27 cellular contexts compared by ENCODE assay signal in the genomic region with DNA sequence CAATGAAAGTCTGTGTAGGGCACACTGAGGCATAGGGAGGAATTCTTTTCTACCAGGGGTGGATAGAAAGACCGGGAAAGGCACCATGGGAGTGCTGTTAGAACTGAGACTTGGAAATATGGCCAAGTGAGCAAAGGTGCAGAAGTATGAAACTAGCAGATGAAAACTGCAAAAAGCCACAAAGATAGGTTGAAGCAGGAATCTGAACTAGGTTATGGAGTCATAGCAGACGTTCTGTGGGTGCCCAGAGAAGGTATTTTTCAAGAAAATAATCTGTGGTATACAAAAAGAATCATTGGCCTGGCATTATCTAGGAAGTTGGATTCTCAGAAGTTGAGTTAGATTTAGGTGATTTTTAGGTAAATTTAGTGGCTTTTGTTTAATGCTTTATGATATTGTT. TPM values are rescaled to one million over a fixed set of nuclear protein-coding genes. Genes with fewer than 3 reads are reported as not detected.
DNase-seq lines count a peak whose midpoint lies in the region; ATAC-seq, FAIRE-seq and TF ChIP-seq lines count a peak whose summit lies in the region.
"Had no signal": no experiment of that assay in that cellular context is flagged by ENCODE, and none has a peak within 500 bp of the region (broad histone marks: within the 10 kb centered on the region; RNA-seq: fewer than 3 reads in every experiment).

No MANE protein-coding gene starts in this region.

- H3K4me2 ChIP-seq in MM.1S (ENCODE audit: low read depth, low read length), result peak overlapping the region; percentile 17; the same call in 1 of the 2 replicates
- H3K4me2 ChIP-seq: hepatocyte had no signal

- H3K79me2 ChIP-seq in MM.1S (ENCODE audit: low read length), result peaks cover 7% of the 10 kb centered on the region

- no peak overlapping the region for H2AFZ ChIP-seq in MM.1S (ENCODE audit: low read length)
- H2AFZ ChIP-seq: hepatocyte had no signal

- H3K9me3 Mint-ChIP-seq in nephron, result no peaks in the 10 kb centered on the region
- H3K9me3 Mint-ChIP-seq: activated naive CD8-positive, alpha-beta T cell treated with anti-CD3 and anti-CD28 coated beads, Interleukin-2, amount 50 U/mL, for 24 hours; activated T-cell treated with anti-CD3 and anti-CD28 coated beads, Interleukin-2, amount 50 U/mL, for 4 hours; central memory CD8-positive, alpha-beta T cell; stimulated activated naive B cell treated with anti-CD40 and anti-IgM and Interleukin-4, amounts not matched to agents 10 μg/mL and 1 μg/mL and 100 μg/mL, for 72 hours had no signal

- H3K27ac Mint-ChIP-seq in nephron, result peak overlapping the region in 2 of 3 experiments; percentile 18 to 86
- H3K27ac Mint-ChIP-seq: activated naive CD8-positive, alpha-beta T cell treated with anti-CD3 and anti-CD28 coated beads, Interleukin-2, amount 50 U/mL, for 24 hours; stimulated activated naive B cell treated with anti-CD40 and anti-IgM and Interleukin-4, amounts not matched to agents 10 μg/mL and 1 μg/mL and 100 μg/mL, for 72 hours had no signal

- TF ChIP-seq EP300 in upper lobe of left lung (IDR thresholded peaks at IDR 0.05), result no peak

- H3K4me1 ChIP-seq in MM.1S (ENCODE audit: low read length) (peaks cover 28% of the 10 kb centered on the region), upper lobe of left lung (peaks cover 5 to 18% (median 8%) of the 10 kb centered on the region in 4 donors)
- H3K4me1 ChIP-seq: upper lobe of right lung had no signal

- no peak for TF ChIP-seq POLR2A in upper lobe of left lung (IDR thresholded peaks at IDR 0.05)

- H3K36me3 Mint-ChIP-seq in nephron (ENCODE audit: low read depth), result peaks cover 8% of the 10 kb centered on the region
- H3K36me3 Mint-ChIP-seq: stimulated activated naive B cell treated with anti-CD40 and anti-IgM and Interleukin-4, amounts not matched to agents 10 μg/mL and 1 μg/mL and 100 μg/mL, for 72 hours had no signal

- FAIRE-seq in GM19239 (lab: Jason Lieb, UNC), result peak; percentile 21
- FAIRE-seq: endometrium had no signal

- WGBS in upper lobe of left lung, 2 donors, result 84% methylated on average over 2 of the region's 2 CpGs

- DNase-seq in GM19239 (ENCODE audit: insufficient read length, low spot score) (no peak), MM.1S (peak; percentile 13), 8988T (no peak), upper lobe of left lung (no peak)
- DNase-seq: activated CD4-positive, alpha-beta T cell treated with anti-CD3 and anti-CD28 coated beads for 48 hours; activated naive CD8-positive, alpha-beta T cell treated with anti-CD3 and anti-CD28 coated beads, Interleukin-2, amount 50 U/mL, for 24 hours; activated T-cell treated with anti-CD3 and anti-CD28 coated beads, Interleukin-2, amount 50 U/mL, for 4 hours; C1 segment of cervical spinal cord; Calu3; DND-41; GOT3; left lung; mesendoderm; NCI-H1048; NCI-H1694; SHP77; stimulated activated naive B cell treated with anti-CD40 and anti-IgM and Interleukin-4, amounts not matched to agents 10 μg/mL and 1 μg/mL and 100 μg/mL, for 72 hours; upper lobe of right lung had no signal

- ATAC-seq in HG02588 (IDR thresholded peaks at IDR 0.05; ENCODE audit: unreplicated experiment), result peak; percentile 43
- ATAC-seq in GM18520 (IDR thresholded peaks at IDR 0.05; ENCODE audit: unreplicated experiment), result no peak
- no peak for ATAC-seq in upper lobe of left lung (ENCODE audit: low FRiP score in 2 of 2)
- ATAC-seq: activated naive CD8-positive, alpha-beta T cell treated with anti-CD3 and anti-CD28 coated beads, Interleukin-2, amount 50 U/mL, for 24 hours; activated T-cell treated with anti-CD3 and anti-CD28 coated beads, Interleukin-2, amount 50 U/mL, for 4 hours; gastroesophageal sphincter; stimulated activated naive B cell treated with anti-CD40 and anti-IgM and Interleukin-4, amounts not matched to agents 10 μg/mL and 1 μg/mL and 100 μg/mL, for 72 hours; upper lobe of right lung had no signal

- no peak overlapping the region for H3K9ac ChIP-seq in MM.1S (ENCODE audit: low read length)

- peaks cover 80% of the 10 kb centered on the region for H3K4me1 Mint-ChIP-seq in nephron
- H3K4me1 Mint-ChIP-seq: activated naive CD8-positive, alpha-beta T cell treated with anti-CD3 and anti-CD28 coated beads, Interleukin-2, amount 50 U/mL, for 24 hours; central memory CD8-positive, alpha-beta T cell had no signal

- no peaks in the 10 kb centered on the region for H3K9me3 ChIP-seq in MM.1S (replicated peaks; ENCODE audit: insufficient read depth, low read length)
- H3K9me3 ChIP-seq in upper lobe of left lung, result no peaks in the 10 kb centered on the region
- H3K9me3 ChIP-seq: gastroesophageal sphincter, left lung, neutrophil, upper lobe of right lung had no signal

- no peaks in the 10 kb centered on the region for H3K9me2 ChIP-seq in MM.1S (replicated peaks; ENCODE audit: insufficient read depth, low read length)

- TF ChIP-seq CTCF in MM.1S (IDR thresholded peaks at IDR 0.05; ENCODE audit: low read length), result no peak
- no peak for TF ChIP-seq CTCF in nephron (IDR thresholded peaks at IDR 0.05; ENCODE audit: unreplicated experiment in 3 of 3)
- TF ChIP-seq CTCF in upper lobe of left lung (IDR thresholded peaks at IDR 0.05), result no peak

- H3F3A ChIP-seq in MM.1S (ENCODE audit: insufficient read depth, low read length), result no peaks in the 10 kb centered on the region

- no peaks in the 10 kb centered on the region for H3K27me3 ChIP-seq in MM.1S (replicated peaks; ENCODE audit: insufficient read depth, low read length)
- H3K27me3 ChIP-seq in upper lobe of left lung, result no peaks in the 10 kb centered on the region
- H3K27me3 ChIP-seq: gastroesophageal sphincter, hepatocyte, left lung, neutrophil, upper lobe of right lung had no signal

- no peak overlapping the region for H3K4me3 ChIP-seq in MM.1S (ENCODE audit: low read length)
- no peak overlapping the region for H3K4me3 ChIP-seq in upper lobe of left lung
- H3K4me3 ChIP-seq: gastroesophageal sphincter, hepatocyte, left lung, upper lobe of right lung had no signal

- H3K27ac ChIP-seq in MM.1S (ENCODE audit: low read length) (peak overlapping the region; percentile 5; the same call in 1 of the 2 replicates), upper lobe of left lung (no peak overlapping the region)
- H3K27ac ChIP-seq: gastroesophageal sphincter, hepatocyte, left lung, neutrophil, upper lobe of right lung, VCaP had no signal

- no peak overlapping the region for H3K4me3 Mint-ChIP-seq in nephron
- H3K4me3 Mint-ChIP-seq: activated naive CD8-positive, alpha-beta T cell treated with anti-CD3 and anti-CD28 coated beads, Interleukin-2, amount 50 U/mL, for 24 hours; activated T-cell treated with anti-CD3 and anti-CD28 coated beads, Interleukin-2, amount 50 U/mL, for 4 hours; central memory CD8-positive, alpha-beta T cell; stimulated activated naive B cell treated with anti-CD40 and anti-IgM and Interleukin-4, amounts not matched to agents 10 μg/mL and 1 μg/mL and 100 μg/mL, for 72 hours had no signal

- no peaks in the 10 kb centered on the region for H4K20me1 ChIP-seq in MM.1S (ENCODE audit: insufficient read depth, low read length)

- H3K27me3 Mint-ChIP-seq in nephron (ENCODE audit: low read depth), result no peaks in the 10 kb centered on the region
- H3K27me3 Mint-ChIP-seq: activated naive CD8-positive, alpha-beta T cell treated with anti-CD3 and anti-CD28 coated beads, Interleukin-2, amount 50 U/mL, for 24 hours; stimulated activated naive B cell treated with anti-CD40 and anti-IgM and Interleukin-4, amounts not matched to agents 10 μg/mL and 1 μg/mL and 100 μg/mL, for 72 hours had no signal

- H3K36me3 ChIP-seq in MM.1S (replicated peaks; ENCODE audit: insufficient read depth, low read length), result no peaks in the 10 kb centered on the region
- no peaks in the 10 kb centered on the region for H3K36me3 ChIP-seq in upper lobe of left lung
- H3K36me3 ChIP-seq: gastroesophageal sphincter, left lung, neutrophil, upper lobe of right lung had no signal

RNA-seq across cellular contexts. Expression of gene SMAD1, which starts 48.5 kb away (rescaled TPM):
- 10 to 100 TPM in 5 of 6 donors, 1 to 10 TPM in 1; 7.2 to 39.8 (median 21.9) TPM for total RNA-seq in upper lobe of left lung
